11 cellular contexts compared by ENCODE assay signal in genomic region chr6:1388081-1388926, GRCh38. TPM values are rescaled to one million over a fixed set of nuclear protein-coding genes. Genes with fewer than 3 reads are reported as not detected.
DNase-seq lines count a peak whose midpoint lies in the region; ATAC-seq and TF ChIP-seq lines count a peak whose summit lies in the region.
"Had no signal": no experiment of that assay in that cellular context is flagged by ENCODE, and none has a peak within 500 bp of the region (broad histone marks: within the 10 kb centered on the region; RNA-seq: fewer than 3 reads in every experiment).

No MANE protein-coding gene starts in this region.

- H3K4me3 Mint-ChIP-seq in activated naive CD8-positive, alpha-beta T cell treated with anti-CD3 and anti-CD28 coated beads, Interleukin-2, amount 50 U/mL, for 24 hours = peak overlapping the region; percentile 43

- peaks cover 75% of the 10 kb centered on the region for H3K27me3 Mint-ChIP-seq in activated naive CD8-positive, alpha-beta T cell treated with anti-CD3 and anti-CD28 coated beads, Interleukin-2, amount 50 U/mL, for 24 hours

- H3K9me3 ChIP-seq in heart right ventricle (no peaks in the 10 kb centered on the region), right atrium auricular region (no peaks in the 10 kb centered on the region), lower lobe of right lung (no peaks in the 10 kb centered on the region), upper lobe of right lung (no peaks in the 10 kb centered on the region)
- H3K9me3 ChIP-seq: adrenal gland had no signal

- no peak for TF ChIP-seq CTCF in heart right ventricle (IDR thresholded peaks at IDR 0.05)
- TF ChIP-seq CTCF in right atrium auricular region (IDR thresholded peaks at IDR 0.05) = no peak
- TF ChIP-seq CTCF in lower lobe of right lung (IDR thresholded peaks at IDR 0.05) = no peak
- no peak for TF ChIP-seq CTCF in upper lobe of right lung (IDR thresholded peaks at IDR 0.05)

- ATAC-seq in heart right ventricle (no peak), lower lobe of right lung (no peak), upper lobe of right lung (no peak), GM19351 (IDR thresholded peaks at IDR 0.05; ENCODE audit: unreplicated experiment) (no peak)
- no peak for ATAC-seq in activated naive CD8-positive, alpha-beta T cell treated with anti-CD3 and anti-CD28 coated beads, Interleukin-2, amount 50 U/mL, for 24 hours

- H3K4me3 ChIP-seq in heart right ventricle (peak overlapping the region in 7 of 10 donors; percentile 5 to 49 (median 30)), right atrium auricular region (peak overlapping the region in 1 of 2 donors; percentile 44), lower lobe of right lung (peak overlapping the region; percentile 38), upper lobe of right lung (peak overlapping the region; percentile 40)

- H3K4me1 ChIP-seq in heart right ventricle (peaks cover 9 to 38% (median 27%) of the 10 kb centered on the region in 9 donors), right atrium auricular region (peaks cover 0 to 45% of the 10 kb centered on the region in 2 donors), lower lobe of right lung (peaks cover 29% of the 10 kb centered on the region), upper lobe of right lung (peaks cover 9% of the 10 kb centered on the region)
- H3K4me1 ChIP-seq: adrenal gland had no signal

- intact Hi-C loops in heart right ventricle (cut with DNase I) = loop anchor here in 4 of 10 donors (10.0 kb wide), 4 partner anchors 274 to 794 kb away; no protein-coding TSS in a partner anchor
- intact Hi-C loops in lower lobe of right lung (cut with DNase I) = no loop called here
- intact Hi-C loops in upper lobe of right lung (cut with DNase I) = loop anchor here (10.0 kb wide), 2 partner anchors 74 to 594 kb away; partner anchors contain the start of gene FOXQ1

- DNase-seq in heart right ventricle (no peak), right atrium auricular region (ENCODE audit: low spot score) (no peak), lower lobe of right lung (no peak), upper lobe of right lung (no peak), GM19238 (ENCODE audit: insufficient read length, low spot score) (no peak)
- no peak for DNase-seq in activated naive CD8-positive, alpha-beta T cell treated with anti-CD3 and anti-CD28 coated beads, Interleukin-2, amount 50 U/mL, for 24 hours
- no peak for DNase-seq in NK-92 treated with Interleukin-12 subunit alpha and Interleukin-12 subunit beta, amount 100 ng/mL, for 24 hours (lab: John Stamatoyannopoulos, UW)
- DNase-seq: adrenal gland, GOT3, Right ventricle myocardium superior had no signal

- no peaks in the 10 kb centered on the region for H3K9me3 Mint-ChIP-seq in activated naive CD8-positive, alpha-beta T cell treated with anti-CD3 and anti-CD28 coated beads, Interleukin-2, amount 50 U/mL, for 24 hours

- no peaks in the 10 kb centered on the region for H3K36me3 Mint-ChIP-seq in activated naive CD8-positive, alpha-beta T cell treated with anti-CD3 and anti-CD28 coated beads, Interleukin-2, amount 50 U/mL, for 24 hours (ENCODE audit: low read depth)

- H3K4me1 Mint-ChIP-seq in activated naive CD8-positive, alpha-beta T cell treated with anti-CD3 and anti-CD28 coated beads, Interleukin-2, amount 50 U/mL, for 24 hours = peaks cover 18% of the 10 kb centered on the region

- 8 to 16% methylated on average over 22 of the region's 22 CpGs for WGBS in heart right ventricle, 2 donors

- H3K36me3 ChIP-seq in heart right ventricle = no peaks in the 10 kb centered on the region
- no peaks in the 10 kb centered on the region for H3K36me3 ChIP-seq in right atrium auricular region
- no peaks in the 10 kb centered on the region for H3K36me3 ChIP-seq in lower lobe of right lung
- H3K36me3 ChIP-seq in upper lobe of right lung = no peaks in the 10 kb centered on the region
- H3K36me3 ChIP-seq: adrenal gland had no signal

- H3K27ac Mint-ChIP-seq in activated naive CD8-positive, alpha-beta T cell treated with anti-CD3 and anti-CD28 coated beads, Interleukin-2, amount 50 U/mL, for 24 hours = no peak overlapping the region

- H3K27me3 ChIP-seq in heart right ventricle (peaks cover 33 to 96% (median 94%) of the 10 kb centered on the region in 7 donors), right atrium auricular region (peaks cover 36 to 62% of the 10 kb centered on the region in 2 donors), lower lobe of right lung (ENCODE audit: low read depth) (peaks cover 90% of the 10 kb centered on the region), upper lobe of right lung (peaks cover 90% of the 10 kb centered on the region)

- H3K27ac ChIP-seq in heart right ventricle = no peak overlapping the region
- no peak overlapping the region for H3K27ac ChIP-seq in right atrium auricular region
- peak overlapping the region; percentile 63 for H3K27ac ChIP-seq in lower lobe of right lung
- H3K27ac ChIP-seq in upper lobe of right lung = peak overlapping the region; percentile 71
- H3K27ac ChIP-seq: adrenal gland had no signal

RNA-seq across cellular contexts. Expression of gene FOXF2, which starts 1.1 kb away (rescaled TPM):
- total RNA-seq in heart right ventricle = under 1 TPM in 7 of 10 donors, not detected in 3; 0.10 to 0.18 (median 0.14) TPM
- polyA plus RNA-seq in heart right ventricle = under 1 TPM; 0.15 to 0.16 TPM
- total RNA-seq in right atrium auricular region = under 1 TPM in 1 of 2 donors, not detected in 1; 0.55 TPM
- 13.2 TPM for total RNA-seq in lower lobe of right lung
- 15.7 TPM for total RNA-seq in upper lobe of right lung

Comparison
In these comparisons a context has a peak if more than half of its experiments do, and no peak if none do; other contexts are left out.
1. H3K27ac ChIP-seq: peak in lower lobe of right lung (single experiment) and upper lobe of right lung (single experiment); none in heart right ventricle (0 of 10) and right atrium auricular region (0 of 2).